Comparison of ENCODE assay signal across 8 cellular contexts in the genomic region with DNA sequence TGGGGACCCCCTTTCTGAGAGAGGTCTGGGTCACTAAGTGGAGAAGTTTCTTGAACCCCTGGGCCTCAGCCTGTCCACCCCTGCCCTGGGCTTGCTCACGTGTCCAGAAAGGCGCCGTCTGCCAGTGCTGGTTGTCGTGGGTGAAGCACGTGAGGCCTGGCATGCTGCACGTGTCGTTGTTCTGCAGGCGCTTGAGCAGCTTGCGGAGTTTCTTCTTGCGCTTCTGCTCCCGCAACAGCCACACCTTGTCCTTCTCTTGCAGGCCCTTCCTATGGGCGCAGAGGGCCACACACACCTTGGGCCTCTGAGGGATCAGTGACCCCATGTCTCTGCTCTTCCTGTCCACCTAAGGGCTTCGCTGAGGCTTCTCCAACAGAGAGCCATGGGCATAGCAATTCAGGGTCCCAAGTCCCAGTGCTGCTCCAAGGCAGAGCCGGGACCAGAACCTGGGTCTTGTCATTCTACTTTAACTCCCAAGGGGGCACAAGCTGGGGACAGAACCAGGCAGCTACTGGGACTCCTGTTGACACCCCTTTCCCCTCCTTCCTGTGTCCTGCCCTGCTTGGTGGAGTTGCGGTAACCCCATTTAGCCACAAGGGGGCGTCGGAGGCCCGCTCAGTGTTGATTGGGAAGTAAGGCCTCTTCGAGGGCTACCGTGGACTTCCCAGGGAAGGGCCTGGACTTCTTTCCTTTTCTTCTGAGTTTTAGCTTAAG.
DNase-seq lines count a peak whose midpoint lies in the region; ATAC-seq and TF ChIP-seq lines count a peak whose summit lies in the region.

No MANE protein-coding gene starts in this region.

- H3K9me3 ChIP-seq in body of pancreas = no peaks in the 10 kb centered on the region
- H3K9me3 ChIP-seq in iPS DF 6.9 (ENCODE audit: control insufficient read depth, insufficient read depth, low read length) = no peaks in the 10 kb centered on the region

- H3K4me1 ChIP-seq in body of pancreas (no peaks in the 10 kb centered on the region), iPS DF 6.9 (ENCODE audit: control insufficient read depth, insufficient read depth, low read length) (peaks cover 3% of the 10 kb centered on the region; the same call in 1 of the 2 replicates)

- DNase-seq in GM13977 (ENCODE audit: low spot score) (peak; percentile 83), NCI-H187 (lab: John Stamatoyannopoulos, UW) (peak; percentile 42 to 45), UCSD-AML1 (lab: John Stamatoyannopoulos, UW; ENCODE audit: unreplicated experiment) (peak; percentile 76), body of pancreas (peak; percentile 71 to 78 (median 74)), iPS DF 6.9 (ENCODE audit: low read depth, low spot score) (peak; percentile 72)
- DNase-seq in stimulated activated CD4-positive, alpha-beta T cell treated with anti-CD3 and anti-CD28 coated beads, Interleukin-12 subunit alpha, Interleukin-12 subunit beta, amount 100 ng/mL, for 4 hours = peak; percentile 62

- in situ Hi-C loops in GM13977 (cut with MboI; ENCODE audit: low pct_unique_long_range_greater_than_20kb, low sequenced_read_pairs, unreplicated experiment) = no loop called here

- H3K36me3 ChIP-seq in body of pancreas (replicated peaks in 1 of 2; ENCODE audit: insufficient read depth in 1 of 2, low read depth in 2 of 2) = no peaks in the 10 kb centered on the region
- no peaks in the 10 kb centered on the region; the same call in 1 of the 2 replicates for H3K36me3 ChIP-seq in iPS DF 6.9 (ENCODE audit: control insufficient read depth, insufficient read depth, low read length)

- intact Hi-C loops in body of pancreas (cut with DNase I) = no loop called here

- no peak for TF ChIP-seq POLR2A in body of pancreas (IDR thresholded peaks at IDR 0.05)

- H3K27ac ChIP-seq in 22Rv1 (no peak overlapping the region), body of pancreas (no peak overlapping the region), iPS DF 6.9 (ENCODE audit: low read length) (no peak overlapping the region)

- TF ChIP-seq CTCF in 22Rv1 (IDR thresholded peaks at IDR 0.05) (peak; percentile 97), GM13977 (IDR thresholded peaks at IDR 0.05; ENCODE audit: extremely low read depth, insufficient read depth, missing control alignments) (peak; percentile 96), body of pancreas (IDR thresholded peaks at IDR 0.05) (peak; percentile 83 to 99 (median 87))

- ATAC-seq in body of pancreas = peak; percentile 76
- ATAC-seq in HG02571 (IDR thresholded peaks at IDR 0.05; ENCODE audit: unreplicated experiment) = no peak

- WGBS in body of pancreas, 2 donors = 48 to 52% methylated on average over 18 to 20 of the region's 20 CpGs
- no CpG with 5 or more reads among the region's 20 CpGs for WGBS in iPS DF 6.9 (ENCODE audit: insufficient coverage, insufficient read length)

- H3K27me3 ChIP-seq in body of pancreas (no peaks in the 10 kb centered on the region), iPS DF 6.9 (ENCODE audit: control insufficient read depth, insufficient read depth, low read length) (no peaks in the 10 kb centered on the region)

- H3K4me3 ChIP-seq in body of pancreas (no peak overlapping the region), iPS DF 6.9 (ENCODE audit: low read length) (no peak overlapping the region)
